Comparison of ENCODE assay signal across 15 cellular contexts in genomic region chr7:122306320-122307227, GRCh38. TPM values are rescaled to one million over a fixed set of nuclear protein-coding genes. Genes with fewer than 3 reads are reported as not detected.
DNase-seq lines count a peak whose midpoint lies in the region; ATAC-seq and TF ChIP-seq lines count a peak whose summit lies in the region.
"Had no signal": no experiment of that assay in that cellular context is flagged by ENCODE, and none has a peak within 500 bp of the region (broad histone marks: within the 10 kb centered on the region; RNA-seq: fewer than 3 reads in every experiment).

No MANE protein-coding gene starts in this region.

- H3K4me2 ChIP-seq in neural progenitor cell: peak overlapping the region; percentile 98

- peaks cover 100% of the 10 kb centered on the region for H3K79me2 ChIP-seq in neural progenitor cell (ENCODE audit: low read depth)

- no peaks in the 10 kb centered on the region for H3K9me3 ChIP-seq in esophagus muscularis mucosa
- H3K9me3 ChIP-seq in neural progenitor cell (ENCODE audit: low read depth): no peaks in the 10 kb centered on the region
- no peaks in the 10 kb centered on the region for H3K9me3 ChIP-seq in gastrocnemius medialis
- H3K9me3 ChIP-seq: SJSA1 had no signal

- peak overlapping the region in 3 of 4 donors; percentile 29 to 44 (median 37) for H3K4me3 ChIP-seq in esophagus muscularis mucosa
- H3K4me3 ChIP-seq in neural progenitor cell: peak overlapping the region; percentile 92
- peak overlapping the region in 2 of 4 donors; percentile 47 to 64 for H3K4me3 ChIP-seq in gastrocnemius medialis
- H3K4me3 ChIP-seq: SJSA1 had no signal

- H3K36me3 ChIP-seq in esophagus muscularis mucosa (no peaks in the 10 kb centered on the region), neural progenitor cell (peaks cover 26% of the 10 kb centered on the region), gastrocnemius medialis (no peaks in the 10 kb centered on the region)
- H3K36me3 ChIP-seq: SJSA1 had no signal

- H3K9me3 Mint-ChIP-seq in neural progenitor cell: peaks cover 3% of the 10 kb centered on the region
- H3K9me3 Mint-ChIP-seq in stimulated activated naive CD8-positive, alpha-beta T cell treated with anti-CD3 and anti-CD28 coated beads, Interleukin-15, amount 100 ng/mL, for 72 hours: peaks cover 0 to 7% of the 10 kb centered on the region in 2 donors
- H3K9me3 Mint-ChIP-seq: activated naive CD4-positive, alpha-beta T cell treated with anti-CD3 and anti-CD28 coated beads for 36 hours had no signal

- no peak for TF ChIP-seq EP300 in esophagus muscularis mucosa (IDR thresholded peaks at IDR 0.05)

- H3K4me3 Mint-ChIP-seq in neural progenitor cell: peak overlapping the region; percentile 91
- H3K4me3 Mint-ChIP-seq in stimulated activated naive CD8-positive, alpha-beta T cell treated with anti-CD3 and anti-CD28 coated beads, Interleukin-15, amount 100 ng/mL, for 72 hours: no peak overlapping the region
- H3K4me3 Mint-ChIP-seq: activated naive CD4-positive, alpha-beta T cell treated with anti-CD3 and anti-CD28 coated beads for 36 hours had no signal

- H3K27ac Mint-ChIP-seq in neural progenitor cell: peak overlapping the region; percentile 33
- no peak overlapping the region for H3K27ac Mint-ChIP-seq in stimulated activated naive CD8-positive, alpha-beta T cell treated with anti-CD3 and anti-CD28 coated beads, Interleukin-15, amount 100 ng/mL, for 72 hours
- H3K27ac Mint-ChIP-seq: activated naive CD4-positive, alpha-beta T cell treated with anti-CD3 and anti-CD28 coated beads for 36 hours had no signal

- in situ Hi-C loops in gastrocnemius medialis (cut with MboI; ENCODE audit: low sequenced_read_pairs in 4 of 4): no loop called here

- TF ChIP-seq CTCF in esophagus muscularis mucosa (IDR thresholded peaks at IDR 0.05): no peak
- TF ChIP-seq CTCF in neural progenitor cell (IDR thresholded peaks at IDR 0.05): no peak
- no peak for TF ChIP-seq CTCF in gastrocnemius medialis (IDR thresholded peaks at IDR 0.05 in 4 of 5, conservative IDR thresholded peaks at IDR 0.05 in 1 of 5)

- peaks cover 93% of the 10 kb centered on the region for H4K20me1 ChIP-seq in neural progenitor cell (ENCODE audit: low read depth)

- H3K27ac ChIP-seq in esophagus muscularis mucosa (replicated peaks in 1 of 4) (no peak overlapping the region), neural progenitor cell (peak overlapping the region; percentile 96), gastrocnemius medialis (no peak overlapping the region)
- H3K27ac ChIP-seq: epithelial cell of prostate, SJSA1 had no signal

- TF ChIP-seq POLR2A in esophagus muscularis mucosa (IDR thresholded peaks at IDR 0.05; ENCODE audit: low read depth) (no peak), gastrocnemius medialis (IDR thresholded peaks at IDR 0.05) (no peak)

- H3K27me3 Mint-ChIP-seq in neural progenitor cell (ENCODE audit: insufficient read depth, low read depth): peaks cover 66% of the 10 kb centered on the region
- H3K27me3 Mint-ChIP-seq in stimulated activated naive CD8-positive, alpha-beta T cell treated with anti-CD3 and anti-CD28 coated beads, Interleukin-15, amount 100 ng/mL, for 72 hours: peaks cover 95% of the 10 kb centered on the region

- H3K4me1 ChIP-seq in esophagus muscularis mucosa: peaks cover 34 to 64% (median 53%) of the 10 kb centered on the region in 4 donors
- H3K4me1 ChIP-seq in neural progenitor cell: peaks cover 8% of the 10 kb centered on the region
- H3K4me1 ChIP-seq in gastrocnemius medialis: peaks cover 18 to 20% of the 10 kb centered on the region in 2 donors
- H3K4me1 ChIP-seq: SJSA1 had no signal

- peak overlapping the region; percentile 62 for H3K9ac ChIP-seq in neural progenitor cell

- peaks cover 49% of the 10 kb centered on the region for H3K4me1 Mint-ChIP-seq in neural progenitor cell
- H3K4me1 Mint-ChIP-seq in stimulated activated naive CD8-positive, alpha-beta T cell treated with anti-CD3 and anti-CD28 coated beads, Interleukin-15, amount 100 ng/mL, for 72 hours: peaks cover 18% of the 10 kb centered on the region

- no peak overlapping the region for H2AFZ ChIP-seq in neural progenitor cell (replicated peaks)

- intact Hi-C loops in esophagus muscularis mucosa (cut with DNase I) (no loop called here), gastrocnemius medialis (cut with DNase I; ENCODE audit: low total_unique reads) (no loop called here)

- H3F3A ChIP-seq in neural progenitor cell (ENCODE audit: low read depth): peaks cover 97% of the 10 kb centered on the region

- H3K36me3 Mint-ChIP-seq in neural progenitor cell: peaks cover 3% of the 10 kb centered on the region

- ATAC-seq in stimulated activated naive CD8-positive, alpha-beta T cell treated with anti-CD3 and anti-CD28 coated beads, Interleukin-15, amount 100 ng/mL, for 72 hours: no peak
- ATAC-seq in esophagus mucosa: no peak
- ATAC-seq in gastrocnemius medialis: no peak
- no peak for ATAC-seq in GM18909 (IDR thresholded peaks at IDR 0.05; ENCODE audit: poor library complexity, unreplicated experiment)

- DNase-seq in ELF-1 (ENCODE audit: low read depth, low spot score): peak; percentile 77
- DNase-seq in NCI-H2171 (lab: John Stamatoyannopoulos, UW): peak; percentile 39
- DNase-seq in esophagus muscularis mucosa (ENCODE audit: extremely low spot score): no peak
- DNase-seq in neural progenitor cell (ENCODE audit: low spot score): peak; percentile 89
- no peak for DNase-seq in stimulated activated naive CD8-positive, alpha-beta T cell treated with anti-CD3 and anti-CD28 coated beads, Interleukin-15, amount 100 ng/mL, for 72 hours
- DNase-seq in gastrocnemius medialis: no peak
- DNase-seq: activated naive CD4-positive, alpha-beta T cell treated with anti-CD3 and anti-CD28 coated beads for 36 hours; IMR-90; midbrain; stimulated activated CD4-positive, alpha-beta T cell treated with anti-CD3 and anti-CD28 coated beads, Interleukin-4, amount 100 ng/mL, for 1 hour had no signal

- H3K27me3 ChIP-seq in esophagus muscularis mucosa: peaks cover 7 to 100% (median 92%) of the 10 kb centered on the region in 4 donors
- H3K27me3 ChIP-seq in neural progenitor cell: no peaks in the 10 kb centered on the region
- peaks cover 96 to 98% (median 98%) of the 10 kb centered on the region in 3 donors for H3K27me3 ChIP-seq in gastrocnemius medialis

- 9% methylated on average over 36 of the region's 37 CpGs for WGBS in esophagus muscularis mucosa

RNA-seq across cellular contexts. Expression of gene FEZF1, which starts 2.0 kb away (rescaled TPM):
- not detected for total RNA-seq in esophagus muscularis mucosa
- total RNA-seq in neural progenitor cell (ENCODE audit: low replicate concordance): 330 and 467 TPM in 2 replicates
- total RNA-seq in esophagus mucosa: not detected
- not detected for total RNA-seq in gastrocnemius medialis
- total RNA-seq: activated naive CD4-positive, alpha-beta T cell treated with anti-CD3 and anti-CD28 coated beads for 36 hours; IMR-90; pulmonary artery endothelial cell; SJSA1 had no signal

Comparison
In these comparisons a context has a peak if more than half of its experiments do, and no peak if none do; other contexts are left out.
1. DNase-seq: peak in ELF-1 (single experiment), NCI-H2171 (single experiment) and neural progenitor cell (single experiment); none in esophagus muscularis mucosa (single experiment), stimulated activated naive CD8-positive, alpha-beta T cell treated with anti-CD3 and anti-CD28 coated beads, Interleukin-15, amount 100 ng/mL, for 72 hours (0 of 2) and gastrocnemius medialis (0 of 2).
2. RNA of gene FEZF1, which starts 2.0 kb away (total RNA-seq): 330 to 467 TPM in neural progenitor cell; not detected in esophagus muscularis mucosa, not detected in esophagus mucosa (single experiment) and not detected in gastrocnemius medialis; every median in the first group is over 100 times any median in the second.